In the genomic region with DNA sequence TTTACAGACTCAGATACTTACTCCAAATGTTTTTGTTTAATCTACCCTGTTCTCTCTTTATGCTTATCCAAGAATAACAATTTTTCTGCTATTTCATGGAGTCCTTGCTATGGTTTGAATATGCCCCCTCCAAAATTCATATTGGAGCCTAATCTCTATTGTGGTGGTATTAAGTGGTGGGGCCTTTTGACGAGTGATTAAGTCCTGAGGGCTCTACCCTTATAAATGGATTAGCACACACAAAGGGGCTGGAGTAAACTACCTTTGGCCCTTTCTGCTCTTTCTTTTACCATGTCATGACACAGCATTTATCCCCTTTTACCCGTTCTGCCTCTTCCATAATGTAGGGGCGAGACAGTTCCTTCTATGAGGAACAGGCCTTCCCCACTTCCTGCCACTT, we compare ENCODE assay signal across 20 cellular contexts.
DNase-seq lines count a peak whose midpoint lies in the region; ATAC-seq and TF ChIP-seq lines count a peak whose summit lies in the region.
"Had no signal": no experiment of that assay in that cellular context is flagged by ENCODE, and none has a peak within 500 bp of the region (broad histone marks: within the 10 kb centered on the region; RNA-seq: fewer than 3 reads in every experiment).

No MANE protein-coding gene starts in this region.

- H3K79me2 ChIP-seq in neural progenitor cell (ENCODE audit: low read depth) = no peaks in the 10 kb centered on the region

- H3K36me3 ChIP-seq in neural progenitor cell = no peaks in the 10 kb centered on the region
- H3K36me3 ChIP-seq: BE2C; BLaER1 treated with 17β-estradiol and CSF1 and Interleukin-3, amounts not matched to agents 10 nM and 100 nM had no signal

- peaks cover 6% of the 10 kb centered on the region for H4K20me1 ChIP-seq in neural progenitor cell (ENCODE audit: low read depth)
- H4K20me1 ChIP-seq: BLaER1 treated with 17β-estradiol and CSF1 and Interleukin-3, amounts not matched to agents 10 nM and 100 nM had no signal

- H3K36me3 Mint-ChIP-seq in neural progenitor cell = no peaks in the 10 kb centered on the region
- H3K36me3 Mint-ChIP-seq: CD14-positive monocyte; CD8-positive, alpha-beta memory T cell had no signal

- H3K4me1 ChIP-seq in neural progenitor cell = peaks cover 13% of the 10 kb centered on the region
- H3K4me1 ChIP-seq: BE2C had no signal

- H3K27ac ChIP-seq in angular gyrus (ENCODE audit: low read depth, low read length) = peak overlapping the region; percentile 45
- H3K27ac ChIP-seq in neural progenitor cell = no peak overlapping the region
- H3K27ac ChIP-seq: BLaER1 treated with 17β-estradiol and CSF1 and Interleukin-3, amounts not matched to agents 10 nM and 100 nM had no signal

- H2AFZ ChIP-seq in neural progenitor cell (replicated peaks) = no peak overlapping the region

- no peak overlapping the region for H3K4me3 ChIP-seq in neural progenitor cell
- H3K4me3 ChIP-seq: BLaER1 treated with 17β-estradiol and CSF1 and Interleukin-3, amounts not matched to agents 10 nM and 100 nM; GM12878 had no signal

- H3F3A ChIP-seq in neural progenitor cell (ENCODE audit: low read depth) = no peaks in the 10 kb centered on the region

- ATAC-seq in GM21717 (IDR thresholded peaks at IDR 0.05; ENCODE audit: unreplicated experiment) = no peak
- ATAC-seq: GM12878, HCT116 had no signal

- H3K4me2 ChIP-seq in neural progenitor cell = peak overlapping the region; percentile 20

- DNase-seq in NCI-H82 (lab: John Stamatoyannopoulos, UW) = peak; percentile 54
- DNase-seq in neural progenitor cell (ENCODE audit: low spot score) = peak; percentile 69
- no peak for DNase-seq in stimulated activated CD8-positive, alpha-beta memory T cell treated with anti-CD3 and anti-CD28 coated beads, Interleukin-4, amount 100 ng/mL, for 48 hours
- no peak for DNase-seq in iPS-NIHi7 (ENCODE audit: extremely low spot score)
- DNase-seq: ACHN; AML-193; BE2C; CD4-positive, alpha-beta T cell; CD8-positive, alpha-beta memory T cell; DMS 273 treated with DMSO at 0.1 percent for 48 hours; DMS79; EL; GDM1; H7 had no signal

- no peaks in the 10 kb centered on the region for H3K27me3 Mint-ChIP-seq in neural progenitor cell (ENCODE audit: insufficient read depth, low read depth)
- H3K27me3 Mint-ChIP-seq: CD4-positive, alpha-beta T cell; CD8-positive, alpha-beta memory T cell had no signal

- H3K4me3 Mint-ChIP-seq in neural progenitor cell = no peak overlapping the region
- H3K4me3 Mint-ChIP-seq: CD14-positive monocyte; CD4-positive, alpha-beta T cell had no signal

- no peaks in the 10 kb centered on the region for H3K9me3 Mint-ChIP-seq in neural progenitor cell
- H3K9me3 Mint-ChIP-seq: CD4-positive, alpha-beta T cell had no signal

- TF ChIP-seq CTCF in neural progenitor cell (IDR thresholded peaks at IDR 0.05) = no peak

- peaks cover 38% of the 10 kb centered on the region for H3K4me1 Mint-ChIP-seq in neural progenitor cell
- H3K4me1 Mint-ChIP-seq: CD14-positive monocyte; CD8-positive, alpha-beta memory T cell had no signal

- no peak overlapping the region for H3K9ac ChIP-seq in neural progenitor cell
- H3K9ac ChIP-seq: BLaER1 treated with 17β-estradiol and CSF1 and Interleukin-3, amounts not matched to agents 10 nM and 100 nM had no signal

- H3K27ac Mint-ChIP-seq in neural progenitor cell = no peak overlapping the region
- H3K27ac Mint-ChIP-seq: CD14-positive monocyte; CD4-positive, alpha-beta T cell; CD8-positive, alpha-beta memory T cell had no signal

- no peaks in the 10 kb centered on the region for H3K9me3 ChIP-seq in neural progenitor cell (ENCODE audit: low read depth)
- H3K9me3 ChIP-seq: BE2C; BLaER1 treated with 17β-estradiol and CSF1 and Interleukin-3, amounts not matched to agents 10 nM and 100 nM had no signal

- H3K27me3 ChIP-seq in neural progenitor cell = peaks cover 6% of the 10 kb centered on the region
- H3K27me3 ChIP-seq: BE2C; BLaER1 treated with 17β-estradiol and CSF1 and Interleukin-3, amounts not matched to agents 10 nM and 100 nM had no signal

Comparison
In these comparisons a context has a peak if more than half of its experiments do, and no peak if none do; other contexts are left out.
1. DNase-seq: peak in NCI-H82 (single experiment) and neural progenitor cell (single experiment); none in stimulated activated CD8-positive, alpha-beta memory T cell treated with anti-CD3 and anti-CD28 coated beads, Interleukin-4, amount 100 ng/mL, for 48 hours (single experiment) and iPS-NIHi7 (single experiment).